1 cellular context compared by ENCODE assay signal in genomic region chr4:103074598-103075434, GRCh38.
TF ChIP-seq lines count a peak whose summit lies in the region.

No MANE protein-coding gene starts in this region.

TF ChIP-seq in SK-N-SH treated with all-trans-retinoic acid at 6 μM for 48 hours, 23 proteins besides CTCF, POLR2A, EP300 and RAD21 (continued from another document):
- TF ChIP-seq SNAI2 (CRISPR knock-in tag; IDR thresholded peaks at IDR 0.05) (no peak), ZC3H10 (CRISPR knock-in tag; IDR thresholded peaks at IDR 0.05) (no peak), ZNF70 (CRISPR knock-in tag; IDR thresholded peaks at IDR 0.05) (no peak), POU6F1 (CRISPR knock-in tag; IDR thresholded peaks at IDR 0.05; ENCODE audit: borderline replicate concordance, low read depth) (no peak)
TF ChIP-seq in SK-N-SH treated with all-trans-retinoic acid at 6 μM for 48 hours: peak in this region for 0.
